7 cellular contexts compared by ENCODE assay signal in the genomic region with DNA sequence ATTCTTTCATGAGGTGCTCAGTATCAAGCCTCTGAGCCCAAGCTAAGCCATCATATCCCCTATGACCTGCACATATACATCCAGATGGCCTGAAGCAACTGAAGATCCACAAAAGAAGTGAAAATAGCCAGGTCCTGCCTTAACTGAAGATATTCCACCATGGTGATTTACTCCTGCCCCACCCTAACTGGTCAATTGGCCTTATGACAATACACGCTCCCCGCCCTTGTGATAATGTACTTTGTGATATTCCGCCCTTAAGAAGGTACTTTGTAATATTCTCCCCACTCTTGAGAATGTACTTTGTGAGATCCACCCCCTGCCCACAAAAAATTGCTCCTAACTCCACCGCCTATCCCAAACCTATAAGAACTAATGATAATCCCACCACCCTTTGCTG. TPM values are rescaled to one million over a fixed set of nuclear protein-coding genes. Genes with fewer than 3 reads are reported as not detected.
A peak's percentile ranks its signal among the peaks of the same experiment; 100 is the strongest.
DNase-seq lines count a peak whose midpoint lies in the region; TF ChIP-seq lines count a peak whose summit lies in the region.
"Not testable (repeated sequence)": the region's sequence is repeated elsewhere in the genome, so short reads cannot be mapped to it uniquely, and the experiment has no call there.

No MANE protein-coding gene starts in this region.

- peaks cover 14% of the 10 kb centered on the region for H3K4me1 ChIP-seq in GM23248 (ENCODE audit: insufficient read depth)
- H3K4me1 ChIP-seq in endodermal cell (ENCODE audit: control insufficient read depth, insufficient read depth, low read length) = not testable (repeated sequence)

- H3K27me3 ChIP-seq in GM23248 (replicated peaks; ENCODE audit: insufficient read depth); MG63; endodermal cell (ENCODE audit: control insufficient read depth, insufficient read depth, low read length, poor library complexity, severe bottlenecking): not testable (repeated sequence)

- 88% methylated on average over 4 of the region's 4 CpGs for WGBS in GM23248 (ENCODE audit: low coverage in 1 of 2, low lambda C conversion rate in 2 of 2, missing lambda C conversion rate in 2 of 2), 2 experiments
- WGBS in endodermal cell (ENCODE audit: insufficient coverage in 1 of 2, insufficient read length in 1 of 2), 2 experiments = 94% methylated on average over 4 of the region's 4 CpGs; no CpG with 5 or more reads in 1 of the 2 experiments

- H3K27ac ChIP-seq in GM23248; endodermal cell (ENCODE audit: low read depth, low read length): not testable (repeated sequence)

- not testable (repeated sequence) for H3K4me2 ChIP-seq in GM23248 (ENCODE audit: unreplicated experiment)

- not testable (repeated sequence) for H3K9me2 ChIP-seq in GM23248 (ENCODE audit: insufficient read depth)

- intact Hi-C loops in activated CD4-positive, alpha-beta T cell treated with anti-CD3 and anti-CD28 coated beads, Interleukin-2, amount 10 ng/mL, durations not matched to agents 24 days and 14 days (cut with micrococcal nuclease) = loop anchor here (5.0 kb wide), 1 partner anchor 88 kb away; a partner anchor contains a TSS

- DNase-seq in GM23248; MG63; activated CD4-positive, alpha-beta T cell treated with anti-CD3 and anti-CD28 coated beads, Interleukin-2, amount 10 ng/mL, durations not matched to agents 24 days and 14 days; endodermal cell; osteocyte (ENCODE audit: extremely low spot score, unreplicated experiment): not testable (repeated sequence)
- peak; percentile 1 for DNase-seq in mesenteric fat pad (ENCODE audit: low spot score)

- H3K9ac ChIP-seq in GM23248 = peak overlapping the region; percentile 94; the same call in 1 of the 2 replicates
- H3K9ac ChIP-seq in endodermal cell (ENCODE audit: extremely low read depth, low read length, poor library complexity, severe bottlenecking) = not testable (repeated sequence)

- peaks cover 25% of the 10 kb centered on the region for H3K4me1 Mint-ChIP-seq in activated CD4-positive, alpha-beta T cell treated with anti-CD3 and anti-CD28 coated beads, Interleukin-2, amount 10 ng/mL, durations not matched to agents 24 days and 14 days
- H3K4me1 Mint-ChIP-seq in activated naive CD8-positive, alpha-beta T cell (ENCODE audit: low read depth) = peaks cover 23% of the 10 kb centered on the region
- H3K4me1 Mint-ChIP-seq in endodermal cell (peaks cover 14% of the 10 kb centered on the region), osteocyte (ENCODE audit: unreplicated experiment) (peaks cover 31% of the 10 kb centered on the region)

- H3F3A ChIP-seq in GM23248 (ENCODE audit: insufficient read depth) = not testable (repeated sequence)

- H3K4me3 Mint-ChIP-seq in activated CD4-positive, alpha-beta T cell treated with anti-CD3 and anti-CD28 coated beads, Interleukin-2, amount 10 ng/mL, durations not matched to agents 24 days and 14 days = peak overlapping the region; percentile 91
- peak overlapping the region; percentile 92 for H3K4me3 Mint-ChIP-seq in activated naive CD8-positive, alpha-beta T cell
- H3K4me3 Mint-ChIP-seq in endodermal cell (peak overlapping the region; percentile 87), osteocyte (ENCODE audit: unreplicated experiment) (peak overlapping the region; percentile 83)

- H3K79me2 ChIP-seq in GM23248 (ENCODE audit: insufficient read depth) = peaks cover 65% of the 10 kb centered on the region

- not testable (repeated sequence) for H3K9me3 ChIP-seq in GM23248 (ENCODE audit: low read depth); MG63; endodermal cell (ENCODE audit: control insufficient read depth, low read length)

- H3K9me3 Mint-ChIP-seq in activated CD4-positive, alpha-beta T cell treated with anti-CD3 and anti-CD28 coated beads, Interleukin-2, amount 10 ng/mL, durations not matched to agents 24 days and 14 days; activated naive CD8-positive, alpha-beta T cell (ENCODE audit: low read depth); endodermal cell; osteocyte (ENCODE audit: unreplicated experiment): not testable (repeated sequence)

- in situ Hi-C loops in GM23248 (cut with MboI) = loop anchor here (25.0 kb wide), 2 partner anchors 187 to 937 kb away; no protein-coding TSS in a partner anchor

- not testable (repeated sequence) for H3K27ac Mint-ChIP-seq in activated CD4-positive, alpha-beta T cell treated with anti-CD3 and anti-CD28 coated beads, Interleukin-2, amount 10 ng/mL, durations not matched to agents 24 days and 14 days; osteocyte (ENCODE audit: unreplicated experiment)
- peak overlapping the region; percentile 89 for H3K27ac Mint-ChIP-seq in activated naive CD8-positive, alpha-beta T cell
- H3K27ac Mint-ChIP-seq in endodermal cell = peak overlapping the region; percentile 97

- not testable (repeated sequence) for TF ChIP-seq CTCF in endodermal cell (conservative IDR thresholded peaks at IDR 0.05); osteocyte (IDR thresholded peaks at IDR 0.05)

- not testable (repeated sequence) for H3K36me3 Mint-ChIP-seq in activated CD4-positive, alpha-beta T cell treated with anti-CD3 and anti-CD28 coated beads, Interleukin-2, amount 10 ng/mL, durations not matched to agents 24 days and 14 days (ENCODE audit: low read depth); activated naive CD8-positive, alpha-beta T cell; endodermal cell (ENCODE audit: low read depth); osteocyte (ENCODE audit: unreplicated experiment)

- not testable (repeated sequence) for H3K27me3 Mint-ChIP-seq in activated CD4-positive, alpha-beta T cell treated with anti-CD3 and anti-CD28 coated beads, Interleukin-2, amount 10 ng/mL, durations not matched to agents 24 days and 14 days; activated naive CD8-positive, alpha-beta T cell; endodermal cell (ENCODE audit: insufficient read depth); osteocyte (ENCODE audit: unreplicated experiment)

- H3K36me3 ChIP-seq in GM23248 (ENCODE audit: low read depth); endodermal cell (ENCODE audit: control insufficient read depth, insufficient read depth, low read length): not testable (repeated sequence)
- peaks cover 34% of the 10 kb centered on the region for H3K36me3 ChIP-seq in MG63

- H2AFZ ChIP-seq in GM23248 = not testable (repeated sequence)

- H4K20me1 ChIP-seq in GM23248 (ENCODE audit: insufficient read depth) = not testable (repeated sequence)

- peak overlapping the region; percentile 82; the same call in 1 of the 2 replicates for H3K4me3 ChIP-seq in GM23248
- peak overlapping the region; percentile 93 for H3K4me3 ChIP-seq in MG63
- H3K4me3 ChIP-seq in endodermal cell (ENCODE audit: low read length) = peak overlapping the region; percentile 96

RNA-seq across cellular contexts. Expression of a gene that starts 1.7 kb away (rescaled TPM):
- total RNA-seq in GM23248 (2014; rRNA removed; shearing (Covaris generic)) = 23.4 and 28.9 TPM in 2 replicates
- 40.6 and 46.9 TPM in 2 replicates for polyA plus RNA-seq in GM23248 (2016; fragmentation: Nextera tagmentation; extraction: Ambion mirVana)
- total RNA-seq in MG63 (2014; rRNA removed; shearing (Covaris generic); ENCODE audit: low replicate concordance) = 66.4 and 71.8 TPM in 2 replicates
- total RNA-seq in activated CD4-positive, alpha-beta T cell treated with anti-CD3 and anti-CD28 coated beads, Interleukin-2, amount 10 ng/mL, durations not matched to agents 24 days and 14 days = 87.6 and 92.5 TPM in 2 replicates
- 10 to 100 TPM; 64.7 to 71.1 TPM for total RNA-seq in endodermal cell
- polyA plus RNA-seq in endodermal cell (2013, experiment 1 of 2) = 39.6 TPM
- polyA plus RNA-seq in endodermal cell (2013, experiment 2 of 2) = 37.1 TPM
- 42.4 TPM for total RNA-seq in mesenteric fat pad
- 52.9 and 58.7 TPM in 2 replicates for total RNA-seq in osteocyte
